8 cellular contexts compared by ENCODE assay signal in genomic region chr5:150781706-150782614, GRCh38. TPM values are rescaled to one million over a fixed set of nuclear protein-coding genes. Genes with fewer than 3 reads are reported as not detected.
DNase-seq lines count a peak whose midpoint lies in the region; ATAC-seq and TF ChIP-seq lines count a peak whose summit lies in the region.

No MANE protein-coding gene starts in this region.

- peak in 1 of 2 donors; percentile 10 for TF ChIP-seq POLR2A in Peyer's patch (IDR thresholded peaks at IDR 0.05)

- WGBS in esophagus, 2 donors, result 40 to 48% methylated on average over 10 of the region's 10 CpGs

- peak overlapping the region in 3 of 4 donors; percentile 27 to 38 (median 36) for H3K4me3 Mint-ChIP-seq in CD4-positive, CD25-positive, alpha-beta regulatory T cell
- peak overlapping the region; percentile 3 for H3K4me3 Mint-ChIP-seq in osteocyte (ENCODE audit: unreplicated experiment)

- H3K4me1 ChIP-seq in CD4-positive, CD25-positive, alpha-beta regulatory T cell (ENCODE audit: control insufficient read depth, insufficient read depth, low read length, poor library complexity, severe bottlenecking), result peaks cover 39% of the 10 kb centered on the region
- peaks cover 0 to 70% (median 21%) of the 10 kb centered on the region in 4 donors for H3K4me1 ChIP-seq in Peyer's patch
- peaks cover 8 to 21% of the 10 kb centered on the region in 2 donors for H3K4me1 ChIP-seq in esophagus (ENCODE audit: control insufficient read depth in 2 of 2, insufficient read depth in 2 of 2, low read length in 1 of 2)

- ATAC-seq in CD4-positive, CD25-positive, alpha-beta regulatory T cell (ENCODE audit: low read depth in 2 of 2), result no peak
- ATAC-seq in GM21515 (IDR thresholded peaks at IDR 0.05; ENCODE audit: unreplicated experiment), result no peak

- DNase-seq in CD4-positive, CD25-positive, alpha-beta regulatory T cell, result no peak
- peak in 1 of 3 donors; percentile 68 for DNase-seq in Peyer's patch
- no peak for DNase-seq in osteocyte (ENCODE audit: extremely low spot score, unreplicated experiment)
- DNase-seq in COLO829 (ENCODE audit: low spot score), result no peak
- no peak for DNase-seq in ecto neural progenitor cell (ENCODE audit: low spot score)
- no peak for DNase-seq in NK-92 (lab: John Stamatoyannopoulos, UW; ENCODE audit: unreplicated experiment)

- H3K4me1 Mint-ChIP-seq in CD4-positive, CD25-positive, alpha-beta regulatory T cell, result peaks cover 26 to 73% (median 40%) of the 10 kb centered on the region in 4 donors
- peaks cover 15% of the 10 kb centered on the region for H3K4me1 Mint-ChIP-seq in osteocyte (ENCODE audit: unreplicated experiment)

- H3K4me3 ChIP-seq in CD4-positive, CD25-positive, alpha-beta regulatory T cell (ENCODE audit: low read depth, low read length), result no peak overlapping the region
- H3K4me3 ChIP-seq in Peyer's patch (peak overlapping the region in 2 of 4 donors; percentile 79 to 89), esophagus (ENCODE audit: low read depth in 1 of 2, low read length in 2 of 2) (no peak overlapping the region)

- peak overlapping the region; percentile 6 to 91 (median 75) for H3K27ac Mint-ChIP-seq in CD4-positive, CD25-positive, alpha-beta regulatory T cell
- no peak overlapping the region for H3K27ac Mint-ChIP-seq in osteocyte (ENCODE audit: unreplicated experiment)

- no peaks in the 10 kb centered on the region for H3K9me3 Mint-ChIP-seq in CD4-positive, CD25-positive, alpha-beta regulatory T cell
- no peaks in the 10 kb centered on the region for H3K9me3 Mint-ChIP-seq in osteocyte (ENCODE audit: unreplicated experiment)

- TF ChIP-seq CTCF in Peyer's patch (IDR thresholded peaks at IDR 0.05), result peak in 1 of 6 experiments; percentile 5
- TF ChIP-seq CTCF in osteocyte (IDR thresholded peaks at IDR 0.05), result no peak

- no peak overlapping the region for H3K27ac ChIP-seq in CD4-positive, CD25-positive, alpha-beta regulatory T cell (ENCODE audit: insufficient read depth, low read length, poor library complexity, severe bottlenecking)
- H3K27ac ChIP-seq in Peyer's patch, result peak overlapping the region; percentile 78 to 95 (median 88)
- H3K27ac ChIP-seq in esophagus (ENCODE audit: low read depth in 2 of 2, low read length in 1 of 2), result peak overlapping the region; percentile 88 to 96

- H3K36me3 ChIP-seq in CD4-positive, CD25-positive, alpha-beta regulatory T cell (ENCODE audit: control insufficient read depth, insufficient read depth, low read length), result no peaks in the 10 kb centered on the region
- H3K36me3 ChIP-seq in Peyer's patch (no peaks in the 10 kb centered on the region), esophagus (ENCODE audit: control insufficient read depth in 2 of 2, insufficient read depth in 2 of 2, low read length in 1 of 2) (no peaks in the 10 kb centered on the region)

- H3K36me3 Mint-ChIP-seq in CD4-positive, CD25-positive, alpha-beta regulatory T cell, result no peaks in the 10 kb centered on the region
- peaks cover 3% of the 10 kb centered on the region for H3K36me3 Mint-ChIP-seq in osteocyte (ENCODE audit: unreplicated experiment)

- H3K27me3 Mint-ChIP-seq in CD4-positive, CD25-positive, alpha-beta regulatory T cell, result peaks cover 8% of the 10 kb centered on the region
- H3K27me3 Mint-ChIP-seq in osteocyte (ENCODE audit: unreplicated experiment), result no peaks in the 10 kb centered on the region

- no peaks in the 10 kb centered on the region for H3K9me3 ChIP-seq in CD4-positive, CD25-positive, alpha-beta regulatory T cell (ENCODE audit: control insufficient read depth in 2 of 2, low read length in 2 of 2)
- H3K9me3 ChIP-seq in Peyer's patch (no peaks in the 10 kb centered on the region), esophagus (ENCODE audit: control insufficient read depth in 2 of 2, insufficient read depth in 1 of 2, low read depth in 1 of 2, low read length in 1 of 2) (no peaks in the 10 kb centered on the region)

- no peaks in the 10 kb centered on the region for H3K27me3 ChIP-seq in CD4-positive, CD25-positive, alpha-beta regulatory T cell (ENCODE audit: control insufficient read depth, insufficient read depth, low read length)
- no peaks in the 10 kb centered on the region for H3K27me3 ChIP-seq in Peyer's patch
- H3K27me3 ChIP-seq in esophagus (ENCODE audit: control insufficient read depth in 1 of 2, insufficient read depth in 2 of 2, low read length in 2 of 2), result no peaks in the 10 kb centered on the region

RNA-seq across cellular contexts. Expression of gene SMIM3, which starts 3.4 kb away (rescaled TPM):
- 3.8 TPM for total RNA-seq in CD4-positive, CD25-positive, alpha-beta regulatory T cell
- polyA plus RNA-seq in CD4-positive, CD25-positive, alpha-beta regulatory T cell, result 10 to 100 TPM in 1 of 4 donors, 1 to 10 TPM in 3; 3.7 to 12.2 (median 7.6) TPM
- total RNA-seq in Peyer's patch (10 to 100 TPM; 12.7 to 82.5 (median 23.6) TPM), osteocyte (4.0 and 4.4 TPM in 2 replicates)
- polyA plus RNA-seq in esophagus, result 1 to 10 TPM; 4.5 to 9.6 TPM

RNA-seq across cellular contexts. Expression of gene DCTN4, which starts 23.1 kb away (rescaled TPM):
- 85.8 TPM for total RNA-seq in CD4-positive, CD25-positive, alpha-beta regulatory T cell
- 10 to 100 TPM in 2 of 4 donors, 1 to 10 TPM in 2; 7.7 to 12.3 (median 9.5) TPM for polyA plus RNA-seq in CD4-positive, CD25-positive, alpha-beta regulatory T cell
- 10 to 100 TPM; 41.7 to 75.9 (median 54.1) TPM for total RNA-seq in Peyer's patch
- 10 to 100 TPM; 15.5 to 15.7 TPM for polyA plus RNA-seq in esophagus
- 62.0 and 66.6 TPM in 2 replicates for total RNA-seq in osteocyte
